ENCODE assay signal across 15 cellular contexts in genomic region chr15:79451361-79451999, GRCh38.
"Had no signal": no experiment of that assay in that cellular context is flagged by ENCODE, and none has a peak within 500 bp of the region (broad histone marks: within the 10 kb centered on the region; RNA-seq: fewer than 3 reads in every experiment).

No MANE protein-coding gene starts in this region.

- H3K4me3 Mint-ChIP-seq: activated CD4-positive, alpha-beta memory T cell treated with anti-CD3 and anti-CD28 coated beads for 36 hours; activated CD8-positive, alpha-beta memory T cell treated with anti-CD3 and anti-CD28 coated beads, Interleukin-2, amount 10 ng/mL, durations not matched to agents 7 days and 5 days; activated naive CD4-positive, alpha-beta T cell treated with anti-CD3 and anti-CD28 coated beads, Interleukin-2, amount 50 U/mL, for 24 hours; nephron; stimulated activated effector memory CD8-positive, alpha-beta T cell treated with anti-CD3 and anti-CD28 coated beads, Interleukin-12 subunit alpha, Interleukin-12 subunit beta, amount 100 ng/mL, for 72 hours had no signal

- H3K27me3 Mint-ChIP-seq: activated naive CD4-positive, alpha-beta T cell treated with anti-CD3 and anti-CD28 coated beads, Interleukin-2, amount 50 U/mL, for 24 hours had no signal

- H3K36me3 ChIP-seq: adrenal gland, cardiac muscle cell, esophagus squamous epithelium, thoracic aorta had no signal

- FAIRE-seq: colon had no signal

- H3K27ac Mint-ChIP-seq: activated CD4-positive, alpha-beta memory T cell treated with anti-CD3 and anti-CD28 coated beads for 36 hours; activated CD8-positive, alpha-beta memory T cell treated with anti-CD3 and anti-CD28 coated beads, Interleukin-2, amount 10 ng/mL, durations not matched to agents 7 days and 5 days; activated naive CD4-positive, alpha-beta T cell treated with anti-CD3 and anti-CD28 coated beads, Interleukin-2, amount 50 U/mL, for 24 hours; nephron; stimulated activated effector memory CD8-positive, alpha-beta T cell treated with anti-CD3 and anti-CD28 coated beads, Interleukin-12 subunit alpha, Interleukin-12 subunit beta, amount 100 ng/mL, for 72 hours had no signal

- H3K36me3 Mint-ChIP-seq: activated CD8-positive, alpha-beta memory T cell treated with anti-CD3 and anti-CD28 coated beads, Interleukin-2, amount 10 ng/mL, durations not matched to agents 7 days and 5 days; stimulated activated effector memory CD8-positive, alpha-beta T cell treated with anti-CD3 and anti-CD28 coated beads, Interleukin-12 subunit alpha, Interleukin-12 subunit beta, amount 100 ng/mL, for 72 hours had no signal

- H3K27ac ChIP-seq: cardiac muscle cell, esophagus squamous epithelium, hepatocyte, thoracic aorta had no signal

- H3K9me3 Mint-ChIP-seq: activated naive CD4-positive, alpha-beta T cell treated with anti-CD3 and anti-CD28 coated beads, Interleukin-2, amount 50 U/mL, for 24 hours had no signal

- ATAC-seq: activated CD8-positive, alpha-beta memory T cell treated with anti-CD3 and anti-CD28 coated beads, Interleukin-2, amount 10 ng/mL, durations not matched to agents 7 days and 5 days had no signal

- H3K4me1 ChIP-seq: esophagus squamous epithelium had no signal

- H2AFZ ChIP-seq: hepatocyte had no signal

- DNase-seq: activated CD4-positive, alpha-beta memory T cell treated with anti-CD3 and anti-CD28 coated beads for 36 hours; activated CD4-positive, alpha-beta T cell treated with anti-CD3 and anti-CD28 coated beads for 1 hour; activated CD8-positive, alpha-beta memory T cell treated with anti-CD3 and anti-CD28 coated beads, Interleukin-2, amount 10 ng/mL, durations not matched to agents 7 days and 5 days; activated effector memory CD4-positive, alpha-beta T cell treated with Interleukin-2 at 50 U/mL for 16 hours; activated T-cell treated with anti-CD3 and anti-CD28 coated beads, Interleukin-2, amount 50 U/mL, for 1 hour; adrenal gland; esophagus squamous epithelium; kidney glomerular epithelial cell had no signal

- H3K4me2 ChIP-seq: hepatocyte had no signal

- H3K27me3 ChIP-seq: adrenal gland, cardiac muscle cell, hepatocyte had no signal

- H3K79me2 ChIP-seq: hepatocyte had no signal

- H3K4me1 Mint-ChIP-seq: activated CD8-positive, alpha-beta memory T cell treated with anti-CD3 and anti-CD28 coated beads, Interleukin-2, amount 10 ng/mL, durations not matched to agents 7 days and 5 days; activated naive CD4-positive, alpha-beta T cell treated with anti-CD3 and anti-CD28 coated beads, Interleukin-2, amount 50 U/mL, for 24 hours; nephron; stimulated activated effector memory CD8-positive, alpha-beta T cell treated with anti-CD3 and anti-CD28 coated beads, Interleukin-12 subunit alpha, Interleukin-12 subunit beta, amount 100 ng/mL, for 72 hours had no signal

- H3K4me3 ChIP-seq: adrenal gland, cardiac muscle cell, esophagus squamous epithelium, hepatocyte, thoracic aorta had no signal
